31 cellular contexts compared by ENCODE assay signal in genomic region chr6:146389740-146390139, GRCh38.
"Had no signal": no experiment of that assay in that cellular context is flagged by ENCODE, and none has a peak within 500 bp of the region (broad histone marks: within the 10 kb centered on the region; RNA-seq: fewer than 3 reads in every experiment).

No MANE protein-coding gene starts in this region.

- H3K4me3 ChIP-seq: adrenal gland, cardiac muscle cell, colonic mucosa, gastrocnemius medialis, left ventricle myocardium inferior, lung, skin epidermis, thoracic aorta, vagina had no signal

- DNase-seq: activated CD4-positive, alpha-beta memory T cell treated with anti-CD3 and anti-CD28 coated beads for 36 hours; activated CD4-positive, alpha-beta T cell treated with anti-CD3 and anti-CD28 coated beads for 48 hours; activated CD8-positive, alpha-beta memory T cell treated with anti-CD3 and anti-CD28 coated beads, Interleukin-2, amount 50 U/mL, for 4 hours; activated effector memory CD4-positive, alpha-beta T cell treated with anti-CD3 and anti-CD28 coated beads, Interleukin-2, amount 50 U/mL, for 16 hours; activated naive CD4-positive, alpha-beta T cell treated with anti-CD3 and anti-CD28 coated beads for 36 hours; activated naive CD8-positive, alpha-beta T cell treated with anti-CD3 and anti-CD28 coated beads for 36 hours; activated T-cell treated with anti-CD3 and anti-CD28 coated beads, Interleukin-2, amount 50 U/mL, for 1 hour; adrenal gland; aorta; cerebellar nuclear complex; colonic mucosa; effector memory CD4-positive, alpha-beta T cell; gastrocnemius medialis; glutamatergic neuron; islet precursor cell; left ventricle myocardium inferior; mesendoderm; retina; stimulated activated CD4-positive, alpha-beta T cell treated with anti-CD3 and anti-CD28 coated beads, Interleukin-12 subunit alpha, Interleukin-12 subunit beta, amount 100 ng/mL, for 4 hours; stimulated activated CD4-positive, alpha-beta T cell treated with anti-CD3 and anti-CD28 coated beads, Interleukin-4, amount 100 ng/mL, for 24 hours; T-helper 9 cell; WERI-Rb-1 had no signal

- ATAC-seq: activated CD4-positive, CD25-positive, alpha-beta regulatory T cell treated with anti-CD3 and anti-CD28 coated beads, Interleukin-2, amount 50 U/mL, for 24 hours; gastrocnemius medialis; sciatic nerve; stimulated activated effector memory CD8-positive, alpha-beta T cell treated with anti-CD3 and anti-CD28 coated beads, Interleukin-12 subunit alpha, Interleukin-12 subunit beta, amount 100 ng/mL, for 72 hours had no signal

- H3K27ac ChIP-seq: adrenal gland, cardiac muscle cell, colonic mucosa, gastrocnemius medialis, left ventricle myocardium inferior, neutrophil, skin epidermis, thoracic aorta, vagina, WERI-Rb-1 had no signal

- H3K27me3 ChIP-seq: adrenal gland, cardiac muscle cell, colonic mucosa, gastrocnemius medialis, neutrophil, vagina had no signal

- H3K9me3 ChIP-seq: adrenal gland, colonic mucosa, gastrocnemius medialis, left ventricle myocardium inferior, neutrophil, thoracic aorta, vagina had no signal

- H3K4me1 ChIP-seq: adrenal gland, colonic mucosa, gastrocnemius medialis, vagina had no signal

- H3K36me3 ChIP-seq: adrenal gland, cardiac muscle cell, colonic mucosa, gastrocnemius medialis, left ventricle myocardium inferior, neutrophil, thoracic aorta, vagina, WERI-Rb-1 had no signal
